ENCODE assay signal across 8 cellular contexts in the genomic region with DNA sequence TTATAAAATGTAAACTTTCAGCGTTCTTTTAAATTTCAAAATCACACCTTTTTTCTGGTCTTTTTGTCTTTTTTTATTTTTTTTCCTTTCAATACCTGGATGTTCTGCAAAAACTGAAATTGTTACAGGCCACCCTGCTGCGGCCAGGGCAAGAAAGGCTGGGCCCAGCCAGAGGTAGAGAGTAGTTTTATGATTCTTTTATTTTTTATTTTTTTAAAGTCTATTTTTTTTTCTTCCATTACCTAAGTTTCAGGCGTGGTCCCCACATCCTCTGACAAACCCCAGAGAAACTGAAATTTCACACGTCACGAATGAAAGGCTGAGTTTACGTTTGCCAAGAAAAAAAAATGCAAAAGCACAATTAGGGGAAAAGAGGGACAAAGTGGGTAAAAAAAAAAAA.
DNase-seq lines count a peak whose midpoint lies in the region; ATAC-seq lines count a peak whose summit lies in the region.
"Not testable (repeated sequence)": the region's sequence is repeated elsewhere in the genome, so short reads cannot be mapped to it uniquely, and the experiment has no call there.

No MANE protein-coding gene starts in this region.

- CTCF ChIA-PET in naive thymus-derived CD4-positive, alpha-beta T cell (lab: Charles Lee): not testable (repeated sequence)

- ATAC-seq in GM18858 (IDR thresholded peaks at IDR 0.05; ENCODE audit: unreplicated experiment): peak; percentile 63
- peak; percentile 50 for ATAC-seq in HG02678 (IDR thresholded peaks at IDR 0.05; ENCODE audit: unreplicated experiment)
- ATAC-seq in HG02852 (IDR thresholded peaks at IDR 0.05; ENCODE audit: unreplicated experiment): peak; percentile 52
- peak; percentile 67 for ATAC-seq in HG03175 (IDR thresholded peaks at IDR 0.05; ENCODE audit: unreplicated experiment)
- ATAC-seq in HG03460 (IDR thresholded peaks at IDR 0.05; ENCODE audit: unreplicated experiment): peak; percentile 69
- ATAC-seq in T-helper 17 cell: peak; percentile 85
- peak; percentile 69 for ATAC-seq in activated T-helper 17 cell treated with anti-CD3 and anti-CD28 coated beads, Interleukin-2, amount 50 U/mL, for 72 hours (replicated peaks)
- ATAC-seq in naive thymus-derived CD4-positive, alpha-beta T cell: peak; percentile 77

- not testable (repeated sequence) for H3K36me3 Mint-ChIP-seq in T-helper 17 cell (ENCODE audit: low read depth); activated T-helper 17 cell treated with anti-CD3 and anti-CD28 coated beads, Interleukin-2, amount 50 U/mL, for 72 hours (ENCODE audit: low read depth); naive thymus-derived CD4-positive, alpha-beta T cell

- H3K36me3 ChIP-seq in naive thymus-derived CD4-positive, alpha-beta T cell (ENCODE audit: control insufficient read depth in 2 of 3, insufficient read depth in 3 of 3, low read length in 3 of 3): not testable (repeated sequence)

- H3K4me1 Mint-ChIP-seq in T-helper 17 cell; activated T-helper 17 cell treated with anti-CD3 and anti-CD28 coated beads, Interleukin-2, amount 50 U/mL, for 72 hours; naive thymus-derived CD4-positive, alpha-beta T cell: not testable (repeated sequence)

- intact Hi-C loops in naive thymus-derived CD4-positive, alpha-beta T cell (cut with micrococcal nuclease): not testable (repeated sequence)

- POLR2A ChIA-PET in naive thymus-derived CD4-positive, alpha-beta T cell (lab: Charles Lee): not testable (repeated sequence)

- H3K9me3 Mint-ChIP-seq in activated T-helper 17 cell treated with anti-CD3 and anti-CD28 coated beads, Interleukin-2, amount 50 U/mL, for 72 hours; naive thymus-derived CD4-positive, alpha-beta T cell: not testable (repeated sequence)

- not testable (repeated sequence) for H3K27me3 Mint-ChIP-seq in T-helper 17 cell; activated T-helper 17 cell treated with anti-CD3 and anti-CD28 coated beads, Interleukin-2, amount 50 U/mL, for 72 hours; naive thymus-derived CD4-positive, alpha-beta T cell

- not testable (repeated sequence) for DNase-seq in T-helper 17 cell; naive thymus-derived CD4-positive, alpha-beta T cell

- H3K4me1 ChIP-seq in naive thymus-derived CD4-positive, alpha-beta T cell (ENCODE audit: control insufficient read depth in 2 of 2, insufficient read depth in 2 of 2, low read length in 2 of 2): not testable (repeated sequence)

- not testable (repeated sequence) for H3K9me3 ChIP-seq in T-helper 17 cell (ENCODE audit: control insufficient read depth, low read length, poor library complexity, severe bottlenecking); naive thymus-derived CD4-positive, alpha-beta T cell (ENCODE audit: control insufficient read depth in 2 of 3, low read length in 3 of 3)

- H3K4me3 Mint-ChIP-seq in T-helper 17 cell; activated T-helper 17 cell treated with anti-CD3 and anti-CD28 coated beads, Interleukin-2, amount 50 U/mL, for 72 hours; naive thymus-derived CD4-positive, alpha-beta T cell: not testable (repeated sequence)

- not testable (repeated sequence) for H3K27ac ChIP-seq in naive thymus-derived CD4-positive, alpha-beta T cell (ENCODE audit: low read depth, low read length)

- H3K4me3 ChIP-seq in naive thymus-derived CD4-positive, alpha-beta T cell (ENCODE audit: low read length): not testable (repeated sequence)

- H3K27ac Mint-ChIP-seq in T-helper 17 cell; activated T-helper 17 cell treated with anti-CD3 and anti-CD28 coated beads, Interleukin-2, amount 50 U/mL, for 72 hours; naive thymus-derived CD4-positive, alpha-beta T cell: not testable (repeated sequence)

- not testable (repeated sequence) for H3K27me3 ChIP-seq in naive thymus-derived CD4-positive, alpha-beta T cell (ENCODE audit: control insufficient read depth in 2 of 2, insufficient read depth in 2 of 2, low read length in 2 of 2)
